Comparison of ENCODE assay signal across 8 cellular contexts in the genomic region with DNA sequence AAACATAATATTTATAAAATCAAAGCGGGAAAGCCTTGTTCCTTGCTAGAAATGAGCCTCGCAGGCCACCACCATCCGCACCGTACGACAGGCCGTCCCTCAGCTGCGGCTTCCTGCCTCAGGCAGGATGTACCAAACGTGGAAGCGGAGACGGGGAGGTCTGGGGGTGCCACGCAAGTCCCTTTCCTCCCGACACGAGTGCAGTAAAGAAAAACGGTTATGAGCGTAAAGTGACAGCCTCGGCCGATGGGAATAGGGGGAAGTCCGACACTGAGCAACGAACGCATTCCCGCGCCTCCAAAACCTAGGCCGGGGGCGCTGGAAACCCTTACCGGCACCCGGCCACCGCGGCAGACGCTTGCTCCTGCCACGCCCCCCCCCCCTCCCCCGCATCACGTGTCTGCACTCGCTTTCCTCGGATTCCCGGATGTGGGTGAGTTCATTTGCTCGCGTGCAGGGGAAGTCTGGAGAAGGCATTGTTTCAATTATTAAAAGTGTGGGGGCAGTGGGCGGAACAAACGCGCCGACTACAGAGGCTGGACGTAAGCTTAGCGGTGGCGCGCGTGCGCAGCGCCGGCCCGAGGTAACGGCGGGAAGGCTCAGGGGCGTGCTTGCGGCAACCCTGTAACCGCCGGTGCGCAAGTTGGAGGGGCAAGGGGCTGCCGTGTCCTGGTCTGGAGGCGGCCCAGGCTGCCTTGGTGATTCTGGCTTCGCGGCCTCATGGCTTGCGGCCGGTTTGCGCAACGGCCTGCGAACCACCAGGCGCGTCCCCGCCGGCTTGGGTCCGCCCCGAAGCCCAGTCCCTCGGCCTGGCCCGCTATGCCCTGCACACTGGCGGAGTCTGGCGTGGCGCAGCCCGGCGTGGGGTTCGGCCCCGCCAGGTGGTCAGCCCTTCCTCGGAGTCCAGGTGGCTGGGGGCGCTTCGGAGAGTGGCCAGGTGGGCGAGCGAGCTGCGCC. TPM values are rescaled to one million over a fixed set of nuclear protein-coding genes. Genes with fewer than 3 reads are reported as not detected.
A peak's percentile ranks its signal among the peaks of the same experiment; 100 is the strongest.
DNase-seq lines count a peak whose midpoint lies in the region; ATAC-seq, FAIRE-seq and TF ChIP-seq lines count a peak whose summit lies in the region.

A gene with protein sequence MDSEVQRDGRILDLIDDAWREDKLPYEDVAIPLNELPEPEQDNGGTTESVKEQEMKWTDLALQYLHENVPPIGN (minus strand): TSS at position 366 of the 957 bp plus-strand sequence. CDS start 3,081 bp downstream, outside the sequence.
CEP63 (plus strand) TSS at position 438 of the 957 bp plus-strand sequence. CDS start 9,264 bp downstream, outside the sequence.

- POLR2A ChIA-PET in AG04449 (lab: Yijun Ruan, JAX): interaction anchor here (0.6 to 2.1 kb wide), 16 partner anchors 9 to 236 kb away, joined by 3 to 24 read pairs (median 3); partner anchors contain the start of genes AMOTL2 and RYK

- peaks cover 8% of the 10 kb centered on the region for H3K36me3 ChIP-seq in bronchial epithelial cell (ENCODE audit: control insufficient read depth, insufficient read depth, low read length)

- no peaks in the 10 kb centered on the region for H3K27me3 ChIP-seq in bronchial epithelial cell (ENCODE audit: control insufficient read depth, insufficient read depth, low read length)

- CTCF ChIA-PET in AG04449 (lab: Yijun Ruan, JAX): interaction anchor here (0.9 to 18.1 kb wide), 10 partner anchors 9 to 284 kb away, joined by 3 to 690 read pairs (median 6); no protein-coding TSS in a partner anchor

- H3K4me3 ChIP-seq in AG04449 (ENCODE audit: low read depth, low read length): peak within 1 kb of the TSS; percentile 82
- peak within 1 kb of the TSS; percentile 75 for H3K4me3 ChIP-seq in WI38 (ENCODE audit: low read depth, low read length)
- peak within 1 kb of the TSS; percentile 77 for H3K4me3 ChIP-seq in bronchial epithelial cell (ENCODE audit: low read depth, low read length)

- no peak for FAIRE-seq in bronchial epithelial cell (lab: Jason Lieb, UNC)

- TF ChIP-seq CTCF in AG04449 (IDR thresholded peaks at IDR 0.05; ENCODE audit: insufficient read depth, low read length, missing control alignments) (no peak), WI38 (IDR thresholded peaks at IDR 0.05; ENCODE audit: low read depth, low read length) (no peak), bronchial epithelial cell (IDR thresholded peaks at IDR 0.05; ENCODE audit: insufficient read depth, low read length, severe bottlenecking) (no peak)

- DNase-seq in AG04449 (ENCODE audit: low read depth, low spot score) (peak; percentile 96), NCI-H2227 treated with DMSO at 0.1 percent for 48 hours (lab: John Stamatoyannopoulos, UW) (peak; percentile 94), bronchial epithelial cell (ENCODE audit: low read depth) (peak; percentile 94), iPS-NIHi7 (ENCODE audit: extremely low spot score) (peak; percentile 91), smooth muscle cell of the brain vasculature (ENCODE audit: low read depth, low spot score) (peak; percentile 100)

- ATAC-seq in GM18907 (IDR thresholded peaks at IDR 0.05; ENCODE audit: unreplicated experiment) (peak; percentile 83), HG03159 (IDR thresholded peaks at IDR 0.05; ENCODE audit: unreplicated experiment) (peak; percentile 82)

RNA-seq across cellular contexts. Expression of the first gene that starts in this region (rescaled TPM):
- total RNA-seq in bronchial epithelial cell: 45.3 and 66.4 TPM in 2 replicates

RNA-seq across cellular contexts. Expression of gene CEP63, which starts in this region (rescaled TPM):
- 10.3 and 22.4 TPM in 2 replicates for total RNA-seq in bronchial epithelial cell

Comparison
In these comparisons a context has a peak if more than half of its experiments do, and no peak if none do; other contexts are left out.
1. Peak in every context shown above with its lines: DNase-seq, ATAC-seq and H3K4me3 ChIP-seq.